1 cellular context compared by ENCODE assay signal in the genomic region with DNA sequence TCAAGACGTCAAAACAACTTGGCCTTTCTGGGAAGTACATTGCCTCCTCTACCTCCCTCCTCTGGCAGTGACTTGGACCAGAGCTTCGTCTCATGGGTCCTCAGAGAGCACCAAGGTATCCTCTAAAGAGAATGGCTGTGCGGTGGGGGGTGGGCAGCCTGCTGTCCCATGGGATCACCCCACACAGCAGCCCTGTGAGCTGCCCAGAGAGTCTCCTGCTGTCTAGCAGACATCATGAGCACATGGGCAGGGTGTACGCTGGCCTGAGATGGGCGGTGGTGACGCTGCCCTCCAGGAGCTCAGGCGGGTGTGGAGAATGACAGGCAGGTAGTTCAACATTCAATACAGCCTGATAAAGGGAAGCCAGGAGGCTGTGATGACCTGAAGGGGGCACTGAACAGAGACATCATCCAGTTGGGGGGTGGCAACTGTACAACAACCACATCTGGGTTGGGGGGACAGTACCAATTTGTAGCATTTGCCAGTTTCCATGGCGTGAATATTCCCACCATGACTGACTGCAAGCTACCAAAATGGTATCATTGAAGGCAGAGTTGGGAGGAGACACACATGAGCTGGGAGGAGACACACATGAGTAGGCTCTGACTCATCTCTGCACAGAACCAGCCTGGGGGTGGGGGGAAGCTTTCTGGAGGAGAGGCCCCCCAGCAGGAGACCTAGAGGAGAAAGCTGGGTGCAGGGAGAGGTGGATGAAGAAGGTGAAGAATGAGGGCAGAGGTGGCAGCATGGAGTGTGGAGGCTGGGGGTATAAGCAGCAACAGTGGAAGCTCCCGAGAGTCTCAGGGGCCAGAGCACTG.
TF ChIP-seq lines count a peak whose summit lies in the region.

No MANE protein-coding gene starts in this region.

TF ChIP-seq in HCT116, 20 proteins besides CTCF, POLR2A, EP300 and RAD21 (continued from another document):
- TF ChIP-seq CEBPB (IDR thresholded peaks at IDR 0.05; ENCODE audit: low read depth), result no peak
- no peak for TF ChIP-seq POLR2AphosphoS5 (IDR thresholded peaks at IDR 0.05; ENCODE audit: low read depth, low read length)
- no peak for TF ChIP-seq EGR1 (IDR thresholded peaks at IDR 0.05; ENCODE audit: low read depth)
- no peak for TF ChIP-seq SIN3A (IDR thresholded peaks at IDR 0.05; ENCODE audit: low read depth)
